ENCODE assay signal across 1 cellular context in genomic region chr20:17969276-17969883, GRCh38.
TF ChIP-seq lines count a peak whose summit lies in the region.

No MANE protein-coding gene starts in this region.

TF ChIP-seq in HepG2, 621 proteins besides CTCF, POLR2A, EP300 and RAD21 (continued from another document and continues in another):
- TF ChIP-seq RFXAP (CRISPR knock-in tag; IDR thresholded peaks at IDR 0.05; ENCODE audit: borderline replicate concordance) = no peak
- no peak for TF ChIP-seq IKZF1 (IDR thresholded peaks at IDR 0.05)
- TF ChIP-seq ZFP36L1 (CRISPR knock-in tag; IDR thresholded peaks at IDR 0.05) = no peak
- TF ChIP-seq PHF8 (CRISPR knock-in tag; IDR thresholded peaks at IDR 0.05) = no peak
- TF ChIP-seq ZNF546 (CRISPR knock-in tag; conservative IDR thresholded peaks at IDR 0.05) = peak; percentile 1; the same call in 1 of the 2 replicates
- TF ChIP-seq ZNF724P (CRISPR knock-in tag; IDR thresholded peaks at IDR 0.05; ENCODE audit: borderline replicate concordance) = no peak
- TF ChIP-seq ZHX2 (IDR thresholded peaks at IDR 0.05; ENCODE audit: low read depth) = 0 out of 2 replicates have a peak, but pooled peaks have one; percentile 34
- peak; percentile 72; the same call in 1 of the 2 replicates for TF ChIP-seq ZHX2 (CRISPR knock-in tag; IDR thresholded peaks at IDR 0.05; ENCODE audit: borderline replicate concordance)
- no peak for TF ChIP-seq ZFP36 (IDR thresholded peaks at IDR 0.05; ENCODE audit: borderline replicate concordance, low read depth, low read length, partially characterized antibody)
- TF ChIP-seq ZNF30 (CRISPR knock-in tag; IDR thresholded peaks at IDR 0.05) = peak; percentile 63
- TF ChIP-seq NFIB (CRISPR knock-in tag; IDR thresholded peaks at IDR 0.05; ENCODE audit: borderline replicate concordance) = no peak
- TF ChIP-seq, protein P1, sequence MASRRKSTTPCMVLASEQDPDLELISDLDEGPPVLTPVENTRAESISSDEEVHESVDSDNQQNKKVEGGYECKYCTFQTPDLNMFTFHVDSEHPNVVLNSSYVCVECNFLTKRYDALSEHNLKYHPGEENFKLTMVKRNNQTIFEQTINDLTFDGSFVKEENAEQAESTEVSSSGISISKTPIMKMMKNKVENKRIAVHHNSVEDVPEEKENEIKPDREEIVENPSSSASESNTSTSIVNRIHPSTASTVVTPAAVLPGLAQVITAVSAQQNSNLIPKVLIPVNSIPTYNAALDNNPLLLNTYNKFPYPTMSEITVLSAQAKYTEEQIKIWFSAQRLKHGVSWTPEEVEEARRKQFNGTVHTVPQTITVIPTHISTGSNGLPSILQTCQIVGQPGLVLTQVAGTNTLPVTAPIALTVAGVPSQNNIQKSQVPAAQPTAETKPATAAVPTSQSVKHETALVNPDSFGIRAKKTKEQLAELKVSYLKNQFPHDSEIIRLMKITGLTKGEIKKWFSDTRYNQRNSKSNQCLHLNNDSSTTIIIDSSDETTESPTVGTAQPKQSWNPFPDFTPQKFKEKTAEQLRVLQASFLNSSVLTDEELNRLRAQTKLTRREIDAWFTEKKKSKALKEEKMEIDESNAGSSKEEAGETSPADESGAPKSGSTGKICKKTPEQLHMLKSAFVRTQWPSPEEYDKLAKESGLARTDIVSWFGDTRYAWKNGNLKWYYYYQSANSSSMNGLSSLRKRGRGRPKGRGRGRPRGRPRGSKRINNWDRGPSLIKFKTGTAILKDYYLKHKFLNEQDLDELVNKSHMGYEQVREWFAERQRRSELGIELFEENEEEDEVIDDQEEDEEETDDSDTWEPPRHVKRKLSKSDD (CRISPR knock-in tag; IDR thresholded peaks at IDR 0.05; ENCODE audit: low read depth) = no peak
- no peak for TF ChIP-seq ZNF10 (CRISPR knock-in tag; IDR thresholded peaks at IDR 0.05; ENCODE audit: borderline replicate concordance, low read depth)
- TF ChIP-seq RXRA (CRISPR knock-in tag; IDR thresholded peaks at IDR 0.05) = no peak
- TF ChIP-seq ZNF710 (CRISPR knock-in tag; IDR thresholded peaks at IDR 0.05; ENCODE audit: borderline replicate concordance) = no peak
- peak; percentile 83; the same call in 1 of the 2 replicates for TF ChIP-seq NKX3-1 (CRISPR knock-in tag; IDR thresholded peaks at IDR 0.05)
- TF ChIP-seq ZNF160 (CRISPR knock-in tag; IDR thresholded peaks at IDR 0.05) = no peak
- peak; percentile 25; the same call in 1 of the 2 replicates for TF ChIP-seq NR2C2 (CRISPR knock-in tag; IDR thresholded peaks at IDR 0.05; ENCODE audit: borderline replicate concordance)
- TF ChIP-seq ZNF235 (CRISPR knock-in tag; IDR thresholded peaks at IDR 0.05; ENCODE audit: borderline replicate concordance) = 0 out of 2 replicates have a peak, but pooled peaks have one; percentile 5
- no peak for TF ChIP-seq CHD4 (IDR thresholded peaks at IDR 0.05; ENCODE audit: borderline replicate concordance, low read length)
- TF ChIP-seq LRRFIP1 (CRISPR knock-in tag; conservative IDR thresholded peaks at IDR 0.05) = no peak
- no peak for TF ChIP-seq AHDC1 (CRISPR knock-in tag; IDR thresholded peaks at IDR 0.05; ENCODE audit: borderline replicate concordance)
- TF ChIP-seq, protein P2, sequence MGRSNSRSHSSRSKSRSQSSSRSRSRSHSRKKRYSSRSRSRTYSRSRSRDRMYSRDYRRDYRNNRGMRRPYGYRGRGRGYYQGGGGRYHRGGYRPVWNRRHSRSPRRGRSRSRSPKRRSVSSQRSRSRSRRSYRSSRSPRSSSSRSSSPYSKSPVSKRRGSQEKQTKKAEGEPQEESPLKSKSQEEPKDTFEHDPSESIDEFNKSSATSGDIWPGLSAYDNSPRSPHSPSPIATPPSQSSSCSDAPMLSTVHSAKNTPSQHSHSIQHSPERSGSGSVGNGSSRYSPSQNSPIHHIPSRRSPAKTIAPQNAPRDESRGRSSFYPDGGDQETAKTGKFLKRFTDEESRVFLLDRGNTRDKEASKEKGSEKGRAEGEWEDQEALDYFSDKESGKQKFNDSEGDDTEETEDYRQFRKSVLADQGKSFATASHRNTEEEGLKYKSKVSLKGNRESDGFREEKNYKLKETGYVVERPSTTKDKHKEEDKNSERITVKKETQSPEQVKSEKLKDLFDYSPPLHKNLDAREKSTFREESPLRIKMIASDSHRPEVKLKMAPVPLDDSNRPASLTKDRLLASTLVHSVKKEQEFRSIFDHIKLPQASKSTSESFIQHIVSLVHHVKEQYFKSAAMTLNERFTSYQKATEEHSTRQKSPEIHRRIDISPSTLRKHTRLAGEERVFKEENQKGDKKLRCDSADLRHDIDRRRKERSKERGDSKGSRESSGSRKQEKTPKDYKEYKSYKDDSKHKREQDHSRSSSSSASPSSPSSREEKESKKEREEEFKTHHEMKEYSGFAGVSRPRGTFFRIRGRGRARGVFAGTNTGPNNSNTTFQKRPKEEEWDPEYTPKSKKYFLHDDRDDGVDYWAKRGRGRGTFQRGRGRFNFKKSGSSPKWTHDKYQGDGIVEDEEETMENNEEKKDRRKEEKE (IDR thresholded peaks at IDR 0.05) = no peak
- TF ChIP-seq DR1 (CRISPR knock-in tag; IDR thresholded peaks at IDR 0.05) = no peak
- TF ChIP-seq EED (CRISPR knock-in tag; IDR thresholded peaks at IDR 0.05) = no peak
- peak; percentile 2; the same call in 1 of the 2 replicates for TF ChIP-seq SNAI1 (CRISPR knock-in tag; IDR thresholded peaks at IDR 0.05; ENCODE audit: borderline replicate concordance)
- no peak for TF ChIP-seq ELF3 (CRISPR knock-in tag; IDR thresholded peaks at IDR 0.05)
- no peak for TF ChIP-seq GATAD1 (CRISPR knock-in tag; IDR thresholded peaks at IDR 0.05)
- TF ChIP-seq ZFP62 (CRISPR knock-in tag; IDR thresholded peaks at IDR 0.05) = no peak
- no peak for TF ChIP-seq ZNF562 (CRISPR knock-in tag; IDR thresholded peaks at IDR 0.05; ENCODE audit: borderline replicate concordance)
- TF ChIP-seq ZNF556 (CRISPR knock-in tag; IDR thresholded peaks at IDR 0.05; ENCODE audit: borderline replicate concordance) = no peak
- TF ChIP-seq CENPX (CRISPR knock-in tag; IDR thresholded peaks at IDR 0.05) = no peak
- TF ChIP-seq, protein P3, sequence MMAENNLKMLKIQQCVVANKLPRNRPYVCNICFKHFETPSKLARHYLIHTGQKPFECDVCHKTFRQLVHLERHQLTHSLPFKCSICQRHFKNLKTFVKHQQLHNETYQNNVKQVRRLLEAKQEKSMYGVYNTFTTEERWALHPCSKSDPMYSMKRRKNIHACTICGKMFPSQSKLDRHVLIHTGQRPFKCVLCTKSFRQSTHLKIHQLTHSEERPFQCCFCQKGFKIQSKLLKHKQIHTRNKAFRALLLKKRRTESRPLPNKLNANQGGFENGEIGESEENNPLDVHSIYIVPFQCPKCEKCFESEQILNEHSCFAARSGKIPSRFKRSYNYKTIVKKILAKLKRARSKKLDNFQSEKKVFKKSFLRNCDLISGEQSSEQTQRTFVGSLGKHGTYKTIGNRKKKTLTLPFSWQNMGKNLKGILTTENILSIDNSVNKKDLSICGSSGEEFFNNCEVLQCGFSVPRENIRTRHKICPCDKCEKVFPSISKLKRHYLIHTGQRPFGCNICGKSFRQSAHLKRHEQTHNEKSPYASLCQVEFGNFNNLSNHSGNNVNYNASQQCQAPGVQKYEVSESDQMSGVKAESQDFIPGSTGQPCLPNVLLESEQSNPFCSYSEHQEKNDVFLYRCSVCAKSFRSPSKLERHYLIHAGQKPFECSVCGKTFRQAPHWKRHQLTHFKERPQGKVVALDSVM (CRISPR knock-in tag; IDR thresholded peaks at IDR 0.05) = no peak
- TF ChIP-seq PAF1 (CRISPR knock-in tag; IDR thresholded peaks at IDR 0.05) = no peak
